20 cellular contexts compared by ENCODE assay signal in the genomic region with DNA sequence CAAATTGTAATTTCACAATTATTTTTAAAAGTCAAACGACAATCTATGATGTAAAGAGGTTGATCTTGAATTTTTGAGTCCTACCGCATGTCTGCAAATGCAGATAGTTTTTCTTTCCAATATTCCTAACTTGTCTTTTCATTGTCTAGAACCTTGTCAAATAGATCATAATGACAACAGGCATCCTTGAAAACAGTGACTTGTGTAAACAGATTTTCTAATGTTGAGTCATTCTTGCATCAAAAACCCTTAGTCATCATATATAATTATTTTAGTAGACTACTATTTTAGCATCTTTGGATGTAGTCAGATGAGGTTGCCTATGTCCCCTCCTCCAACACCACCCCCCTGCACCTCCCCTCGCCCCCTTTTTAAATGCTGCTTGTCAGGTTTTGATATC. TPM values are rescaled to one million over a fixed set of nuclear protein-coding genes. Genes with fewer than 3 reads are reported as not detected.
DNase-seq lines count a peak whose midpoint lies in the region; ATAC-seq, FAIRE-seq and TF ChIP-seq lines count a peak whose summit lies in the region.
"Had no signal": no experiment of that assay in that cellular context is flagged by ENCODE, and none has a peak within 500 bp of the region (broad histone marks: within the 10 kb centered on the region; RNA-seq: fewer than 3 reads in every experiment).

No MANE protein-coding gene starts in this region.

- DNase-seq in DMS53 (lab: John Stamatoyannopoulos, UW): peak; percentile 70
- DNase-seq in LHCN-M2 (ENCODE audit: low read depth): peak; percentile 33
- no peak for DNase-seq in K562 (ENCODE audit: extremely low read depth in 1 of 4, low spot score in 3 of 4)
- DNase-seq in glomerular endothelial cell (ENCODE audit: extremely low read depth, low read depth, low spot score): peak; percentile 16
- DNase-seq in brain microvascular endothelial cell: no peak
- no peak for DNase-seq in lower lobe of right lung
- DNase-seq: activated naive CD4-positive, alpha-beta T cell treated with anti-CD3 and anti-CD28 coated beads for 36 hours; activated T-cell treated with anti-CD3 and anti-CD28 coated beads for 4 hours; DMS153; dorsolateral prefrontal cortex; kidney; NCI-H2107; posterior cingulate gyrus; RPMI8226 had no signal

- TF ChIP-seq CTCF in K562 (IDR thresholded peaks at IDR 0.05 in 2 of 3, conservative IDR thresholded peaks at IDR 0.05 in 1 of 3; ENCODE audit: insufficient read depth in 2 of 3, low read depth in 1 of 3, low read length in 3 of 3) (no peak), brain microvascular endothelial cell (IDR thresholded peaks at IDR 0.05; ENCODE audit: low read depth, low read length, missing control alignments) (no peak), lower lobe of right lung (IDR thresholded peaks at IDR 0.05) (no peak)

- intact Hi-C loops in K562 (cut with micrococcal nuclease): no loop called here
- intact Hi-C loops in lower lobe of right lung (cut with DNase I): no loop called here

- H3K27me3 ChIP-seq in K562 (ENCODE audit: control insufficient read depth in 2 of 2, insufficient read depth in 2 of 2, low read length in 2 of 2): peaks cover 29 to 64% of the 10 kb centered on the region in 2 experiments
- no peaks in the 10 kb centered on the region for H3K27me3 ChIP-seq in brain microvascular endothelial cell (replicated peaks)
- H3K27me3 ChIP-seq in lower lobe of right lung (ENCODE audit: low read depth): no peaks in the 10 kb centered on the region

- H2AFZ ChIP-seq in K562 (ENCODE audit: low read depth, low read length): no peak overlapping the region

- no peak for TF ChIP-seq RAD21 in K562 (CRISPR knock-in tag; conservative IDR thresholded peaks at IDR 0.05 in 1 of 2, IDR thresholded peaks at IDR 0.05 in 1 of 2)

- H3K9me3 ChIP-seq in K562 (replicated peaks; ENCODE audit: control insufficient read depth, insufficient read depth, low read depth, low read length): no peaks in the 10 kb centered on the region
- H3K9me3 ChIP-seq in lower lobe of right lung: no peaks in the 10 kb centered on the region
- H3K9me3 ChIP-seq: thoracic aorta had no signal

- BruUV-seq in K562 (replicated peaks; lab: Mats Ljungman, UMichigan): no TSS peak

- no peak for TF ChIP-seq POLR2A in K562 (conservative IDR thresholded peaks at IDR 0.05)

- no peak for ATAC-seq in K562
- no peak for ATAC-seq in lower lobe of right lung
- no peak for ATAC-seq in GM19035 (IDR thresholded peaks at IDR 0.05; ENCODE audit: unreplicated experiment)
- ATAC-seq in HG02763 (IDR thresholded peaks at IDR 0.05; ENCODE audit: unreplicated experiment): no peak
- ATAC-seq: natural killer cell treated with Interleukin-12 subunit alpha and Interleukin-12 subunit beta and Interleukin-15 and Interleukin-18, amount 100 ng/mL, for 72 hours; stimulated activated effector memory CD8-positive, alpha-beta T cell treated with anti-CD3 and anti-CD28 coated beads, Interleukin-12 subunit alpha, Interleukin-12 subunit beta, amount 100 ng/mL, for 72 hours had no signal

- 0% methylated on average over 3 of the region's 3 CpGs for WGBS in K562 (ENCODE audit: insufficient coverage, low coverage, missing lambda C conversion rate)

- no peaks in the 10 kb centered on the region for H3K79me2 ChIP-seq in K562 (ENCODE audit: control insufficient read depth, insufficient read depth, low read length)

- in situ Hi-C loops in K562 (cut with MboI): no loop called here
- in situ Hi-C loops in brain microvascular endothelial cell (cut with HindIII; ENCODE audit: low pct_ligation_motif_present, low sequenced_read_pairs): no loop called here

- H3K9me1 ChIP-seq in K562 (ENCODE audit: control insufficient read depth, insufficient read depth, low read length): no peaks in the 10 kb centered on the region

- H3K4me1 ChIP-seq in K562 (replicated peaks in 1 of 2; ENCODE audit: control insufficient read depth in 2 of 2, insufficient read depth in 2 of 2, low read length in 2 of 2) (no peaks in the 10 kb centered on the region), lower lobe of right lung (no peaks in the 10 kb centered on the region)

- TF ChIP-seq EP300 in K562 (IDR thresholded peaks at IDR 0.05; ENCODE audit: low read length): no peak

- FAIRE-seq in K562 (lab: Jason Lieb, UNC): no peak
- FAIRE-seq: kidney had no signal

- no peak overlapping the region for H3K9ac ChIP-seq in K562 (ENCODE audit: insufficient read depth in 1 of 2, low read depth in 2 of 2, low read length in 2 of 2)

- H4K20me1 ChIP-seq in K562 (replicated peaks; ENCODE audit: control insufficient read depth, insufficient read depth, low read length): no peaks in the 10 kb centered on the region

- POLR2A ChIA-PET in K562 (lab: Yijun Ruan, JAX): no interaction called here

- CTCF ChIA-PET in K562 (lab: Yijun Ruan, JAX; ENCODE audit: low intra/inter-chr PET ratio): no interaction called here

- no peak overlapping the region for H3K4me2 ChIP-seq in K562 (ENCODE audit: insufficient read depth, low read length)

- H3K27ac ChIP-seq in K562 (ENCODE audit: extremely low read depth, low read depth, low read length) (no peak overlapping the region), brain microvascular endothelial cell (no peak overlapping the region), lower lobe of right lung (no peak overlapping the region)
- H3K27ac ChIP-seq: C4-2B, dorsolateral prefrontal cortex, thoracic aorta had no signal

- H3K36me3 ChIP-seq in K562 (ENCODE audit: control insufficient read depth, insufficient read depth, low read length) (no peaks in the 10 kb centered on the region), brain microvascular endothelial cell (replicated peaks) (no peaks in the 10 kb centered on the region), lower lobe of right lung (no peaks in the 10 kb centered on the region)
- H3K36me3 ChIP-seq: thoracic aorta had no signal

- no peak overlapping the region for H3K4me3 ChIP-seq in K562
- H3K4me3 ChIP-seq in brain microvascular endothelial cell (ENCODE audit: low read depth, low read length): no peak overlapping the region
- no peak overlapping the region for H3K4me3 ChIP-seq in lower lobe of right lung
- H3K4me3 ChIP-seq: dorsolateral prefrontal cortex, thoracic aorta had no signal

TF ChIP-seq in K562, 482 proteins besides CTCF, POLR2A, EP300 and RAD21 (continues in another document):
- no peak for TF ChIP-seq BRF1 (IDR thresholded peaks at IDR 0.05; ENCODE audit: borderline replicate concordance, extremely low read depth, insufficient read length)
- TF ChIP-seq, protein P1, sequence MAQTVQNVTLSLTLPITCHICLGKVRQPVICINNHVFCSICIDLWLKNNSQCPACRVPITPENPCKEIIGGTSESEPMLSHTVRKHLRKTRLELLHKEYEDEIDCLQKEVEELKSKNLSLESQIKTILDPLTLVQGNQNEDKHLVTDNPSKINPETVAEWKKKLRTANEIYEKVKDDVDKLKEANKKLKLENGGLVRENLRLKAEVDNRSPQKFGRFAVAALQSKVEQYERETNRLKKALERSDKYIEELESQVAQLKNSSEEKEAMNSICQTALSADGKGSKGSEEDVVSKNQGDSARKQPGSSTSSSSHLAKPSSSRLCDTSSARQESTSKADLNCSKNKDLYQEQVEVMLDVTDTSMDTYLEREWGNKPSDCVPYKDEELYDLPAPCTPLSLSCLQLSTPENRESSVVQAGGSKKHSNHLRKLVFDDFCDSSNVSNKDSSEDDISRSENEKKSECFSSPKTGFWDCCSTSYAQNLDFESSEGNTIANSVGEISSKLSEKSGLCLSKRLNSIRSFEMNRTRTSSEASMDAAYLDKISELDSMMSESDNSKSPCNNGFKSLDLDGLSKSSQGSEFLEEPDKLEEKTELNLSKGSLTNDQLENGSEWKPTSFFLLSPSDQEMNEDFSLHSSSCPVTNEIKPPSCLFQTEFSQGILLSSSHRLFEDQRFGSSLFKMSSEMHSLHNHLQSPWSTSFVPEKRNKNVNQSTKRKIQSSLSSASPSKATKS (CRISPR knock-in tag; IDR thresholded peaks at IDR 0.05): no peak

RNA-seq across cellular contexts. Expression of a gene that starts 43.8 kb away (rescaled TPM):
- total RNA-seq in LHCN-M2 (2014; rRNA removed) (0.06 TPM in 2 replicates), K562 (2014; rRNA removed) (not detected in 2 replicates), K562 (2014; rRNA removed; fragmentation: Illumina TruSeq; extraction: Trizol) (0.10 TPM in 1 of 2 replicates, not detected in the other), K562 (2015; rRNA removed; fragmentation: Illumina TruSeq; extraction: Trizol) (0.07 and 0.15 TPM in 2 replicates), K562 (2021) (0.07 and 0.13 TPM in 2 replicates), glomerular endothelial cell (123 and 150 TPM in 2 replicates), lower lobe of right lung (6.6 TPM)
- 0.04 TPM for polyA plus RNA-seq in LHCN-M2 (2012)
- not detected in 2 replicates for total RNA-seq in K562 (2011; cell fraction: chromatin; rRNA removed; ENCODE audit: low replicate concordance)
- total RNA-seq in K562 (2011; cell fraction: nucleolus; rRNA removed): 0.17 TPM in 1 of 2 replicates, not detected in the other
- total RNA-seq in K562 (2011; cell fraction: nucleoplasm; rRNA removed): not detected in 2 replicates
- polyA plus RNA-seq in K562 (2011; rRNA removed) (0.04 and 0.15 TPM in 2 replicates), K562 (2014; fragmentation: Illumina TruSeq; extraction: Trizol) (0.10 TPM in 2 replicates), K562 (2014; fragmentation: Nextera tagmentation; extraction: Ambion mirVana) (under 1 TPM in 1 of 2 experiments, not detected in 1; 0.01 TPM), K562 (2014; rRNA removed) (0.05 and 0.22 TPM in 2 replicates)
- polyA plus RNA-seq in K562 (2011; cell fraction: cytosol; rRNA removed): 0.06 and 0.21 TPM in 2 replicates
- 0.06 TPM in 1 of 2 replicates, not detected in the other for polyA plus RNA-seq in K562 (2011; cell fraction: nucleus; rRNA removed)
- polyA plus RNA-seq in K562 (2012): 0.13 and 0.26 TPM in 2 replicates
- polyA minus RNA-seq in K562 (2011; rRNA and poly(A)+ RNA removed): 0.07 and 0.36 TPM in 2 replicates
- polyA minus RNA-seq in K562 (2011; cell fraction: cytosol; rRNA and poly(A)+ RNA removed): 1.1 TPM in 1 of 2 replicates, not detected in the other
- 0.13 and 0.22 TPM in 2 replicates for polyA minus RNA-seq in K562 (2011; cell fraction: nucleus; rRNA and poly(A)+ RNA removed)
- total RNA-seq: natural killer cell treated with Interleukin-12 subunit alpha and Interleukin-12 subunit beta and Interleukin-15 and Interleukin-18, amount 100 ng/mL, for 72 hours had no signal

Comparison
In these comparisons a context has a peak if more than half of its experiments do, and no peak if none do; other contexts are left out.
1. DNase-seq: peak in DMS53 (single experiment), LHCN-M2 (single experiment) and glomerular endothelial cell (single experiment); none in K562 (0 of 4), brain microvascular endothelial cell (single experiment) and lower lobe of right lung (single experiment).
2. RNA of a gene that starts 43.8 kb away (total RNA-seq): 123 to 150 TPM in glomerular endothelial cell; 6.6 TPM in lower lobe of right lung (single experiment), 0.07 to 0.17 TPM in K562 and 0.06 TPM in LHCN-M2; every median in the first group is over 10 times any median in the second.